ENCODE assay signal across 3 cellular contexts in genomic region chr10:86031-86430, GRCh38. TPM values are rescaled to one million over a fixed set of nuclear protein-coding genes. Genes with fewer than 3 reads are reported as not detected.
"Had no signal": no experiment of that assay in that cellular context is flagged by ENCODE, and none has a peak within 500 bp of the region (broad histone marks: within the 10 kb centered on the region; RNA-seq: fewer than 3 reads in every experiment).

No MANE protein-coding gene starts in this region.

- H3K4me3 ChIP-seq: GM12878 had no signal

- DNase-seq: GDM1, GF-D8 had no signal

- ATAC-seq: GM12878 had no signal

RNA-seq across cellular contexts. Expression of gene TUBB8, which starts 36.9 kb away (rescaled TPM):
- total RNA-seq: GM12878 had no signal
- polyA plus RNA-seq: GM12878 had no signal
